27 cellular contexts compared by ENCODE assay signal in genomic region chr3:43959498-43960447, GRCh38.
A peak's percentile ranks its signal among the peaks of the same experiment; 100 is the strongest.
DNase-seq lines count a peak whose midpoint lies in the region; ATAC-seq and TF ChIP-seq lines count a peak whose summit lies in the region.
"Had no signal": no experiment of that assay in that cellular context is flagged by ENCODE, and none has a peak within 500 bp of the region (broad histone marks: within the 10 kb centered on the region; RNA-seq: fewer than 3 reads in every experiment).

No MANE protein-coding gene starts in this region.

- TF ChIP-seq CTCF in SK-N-SH (IDR thresholded peaks at IDR 0.05) = no peak
- TF ChIP-seq CTCF in esophagus muscularis mucosa (IDR thresholded peaks at IDR 0.05) = no peak

- no peak overlapping the region for H3K4me3 Mint-ChIP-seq in CD8-positive, alpha-beta memory T cell
- H3K4me3 Mint-ChIP-seq: activated CD8-positive, alpha-beta T cell treated with anti-CD3 and anti-CD28 coated beads for 36 hours; effector memory CD8-positive, alpha-beta T cell; stimulated activated naive B cell treated with anti-CD40 and anti-IgM and Interleukin-4, amounts not matched to agents 10 μg/mL and 1 μg/mL and 100 μg/mL, for 72 hours had no signal

- CTCF ChIA-PET in SK-N-SH (lab: Yijun Ruan, JAX) = interaction anchor here (1.2 kb wide), 1 partner anchor 104 kb away, joined by 3 read pairs; no protein-coding TSS in a partner anchor
- CTCF ChIA-PET in CD8-positive, alpha-beta memory T cell (lab: Charles Lee) = no interaction called here

- H3F3A ChIP-seq in SK-N-SH (replicated peaks; ENCODE audit: insufficient read depth) = no peaks in the 10 kb centered on the region

- H3K27me3 ChIP-seq in SK-N-SH (ENCODE audit: insufficient read depth) (no peaks in the 10 kb centered on the region), esophagus muscularis mucosa (peaks cover 0 to 51% (median 0%) of the 10 kb centered on the region in 4 donors)
- no peaks in the 10 kb centered on the region for H3K27me3 ChIP-seq in CD8-positive, alpha-beta memory T cell (ENCODE audit: insufficient read depth, low read length, poor library complexity, severe bottlenecking)
- H3K27me3 ChIP-seq: right lobe of liver, SJSA1 had no signal

- H3K4me3 ChIP-seq in SK-N-SH (ENCODE audit: low read depth in 2 of 2, low read length in 1 of 2) (no peak overlapping the region), esophagus muscularis mucosa (no peak overlapping the region)
- no peak overlapping the region for H3K4me3 ChIP-seq in CD8-positive, alpha-beta memory T cell (ENCODE audit: low read length)
- H3K4me3 ChIP-seq: cardiac muscle cell, coronary artery, heart right ventricle, lower lobe of right lung, right lobe of liver, SJSA1, suprapubic skin had no signal

- H3K4me1 Mint-ChIP-seq in CD8-positive, alpha-beta memory T cell = no peaks in the 10 kb centered on the region

- no peaks in the 10 kb centered on the region for H3K9me3 Mint-ChIP-seq in CD8-positive, alpha-beta memory T cell
- H3K9me3 Mint-ChIP-seq: activated CD8-positive, alpha-beta T cell treated with anti-CD3 and anti-CD28 coated beads for 36 hours; activated naive CD4-positive, alpha-beta T cell treated with anti-CD3 and anti-CD28 coated beads, Interleukin-2, amount 50 U/mL, for 72 hours; activated T-helper 2 cell treated with anti-CD3 and anti-CD28 coated beads, Interferon-gamma antibody, Interleukin-2, Interleukin-4, amounts not matched to agents 10 μg/mL and 5 μg/mL and 100 μg/mL, durations not matched to agents 14 hours and 24 hours and 36 hours; effector memory CD8-positive, alpha-beta T cell; stimulated activated naive B cell treated with anti-CD40 and anti-IgM and Interleukin-4, amounts not matched to agents 10 μg/mL and 1 μg/mL and 100 μg/mL, for 72 hours had no signal

- DNase-seq in SK-N-SH (no peak), NCI-H2171 treated with DMSO at 0.1 percent for 48 hours (lab: John Stamatoyannopoulos, UW) (peak; percentile 81), esophagus muscularis mucosa (ENCODE audit: extremely low spot score) (peak; percentile 87), NCI-H1694 treated with DMSO at 0.1 percent for 48 hours (lab: John Stamatoyannopoulos, UW) (no peak), AG20443 (ENCODE audit: low spot score) (no peak), KG1 (lab: John Stamatoyannopoulos, UW) (no peak)
- no peak for DNase-seq in CD8-positive, alpha-beta memory T cell
- DNase-seq: 8988T; activated CD4-positive, CD25-positive, alpha-beta regulatory T cell treated with anti-CD3 and anti-CD28 coated beads, Interleukin-2, amount 50 U/mL, for 72 hours; activated CD8-positive, alpha-beta T cell treated with anti-CD3 and anti-CD28 coated beads for 36 hours; aorta; effector memory CD8-positive, alpha-beta T cell; foreskin keratinocyte; heart right ventricle; lower lobe of right lung; right lobe of liver; stimulated activated CD4-positive, alpha-beta T cell treated with anti-CD3 and anti-CD28 coated beads, Interleukin-4, amount 100 ng/mL, for 4 hours; stimulated activated naive B cell treated with anti-CD40 and anti-IgM and Interleukin-4, amounts not matched to agents 10 μg/mL and 1 μg/mL and 100 μg/mL, for 72 hours had no signal

- ATAC-seq in SK-N-SH treated with all-trans-retinoic acid at 6 μM for 48 hours = peak; percentile 47; the same call in 1 of the 3 replicates
- ATAC-seq: activated CD8-positive, alpha-beta T cell treated with anti-CD3 and anti-CD28 coated beads for 36 hours; activated naive CD4-positive, alpha-beta T cell treated with anti-CD3 and anti-CD28 coated beads, Interleukin-2, amount 50 U/mL, for 72 hours; effector memory CD8-positive, alpha-beta T cell; foreskin keratinocyte; heart right ventricle; lower lobe of right lung; stimulated activated naive B cell treated with anti-CD40 and anti-IgM and Interleukin-4, amounts not matched to agents 10 μg/mL and 1 μg/mL and 100 μg/mL, for 72 hours had no signal

- no peak overlapping the region for H3K9ac ChIP-seq in SK-N-SH
- H3K9ac ChIP-seq: KMS-11 had no signal

- H3K9me3 ChIP-seq in SK-N-SH = no peaks in the 10 kb centered on the region
- H3K9me3 ChIP-seq in esophagus muscularis mucosa = no peaks in the 10 kb centered on the region
- H3K9me3 ChIP-seq in CD8-positive, alpha-beta memory T cell (ENCODE audit: low read length) = no peaks in the 10 kb centered on the region
- H3K9me3 ChIP-seq: heart right ventricle, lower lobe of right lung, right lobe of liver, SJSA1, suprapubic skin had no signal

- H3K79me2 ChIP-seq in SK-N-SH (ENCODE audit: insufficient read depth) = no peaks in the 10 kb centered on the region

- TF ChIP-seq EP300 in SK-N-SH (IDR thresholded peaks at IDR 0.05; ENCODE audit: borderline replicate concordance in 1 of 2, low read depth in 1 of 2, low read length in 1 of 2) (no peak), esophagus muscularis mucosa (IDR thresholded peaks at IDR 0.05) (no peak)

- H2AFZ ChIP-seq in SK-N-SH (ENCODE audit: low read depth) = no peak overlapping the region

- H3K9me2 ChIP-seq in SK-N-SH = no peaks in the 10 kb centered on the region

- POLR2A ChIA-PET in SK-N-SH (lab: Yijun Ruan, JAX) = no interaction called here
- POLR2A ChIA-PET in CD8-positive, alpha-beta memory T cell (lab: Charles Lee) = no interaction called here

- WGBS in SK-N-SH (ENCODE audit: low lambda C conversion rate) = 89% methylated on average over 8 of the region's 10 CpGs
- WGBS in esophagus muscularis mucosa = 82% methylated on average over 9 of the region's 10 CpGs

- intact Hi-C loops in esophagus muscularis mucosa (cut with DNase I) = no loop called here

- peaks cover 0 to 29% of the 10 kb centered on the region in 2 experiments; a peak in 2 of 4 replicates for H3K4me1 ChIP-seq in SK-N-SH (ENCODE audit: control insufficient read depth in 1 of 2, insufficient read depth in 2 of 2, low read depth in 1 of 2, low read length in 1 of 2)
- no peaks in the 10 kb centered on the region for H3K4me1 ChIP-seq in esophagus muscularis mucosa
- no peaks in the 10 kb centered on the region for H3K4me1 ChIP-seq in CD8-positive, alpha-beta memory T cell (ENCODE audit: insufficient read depth, low read length)
- H3K4me1 ChIP-seq: foreskin keratinocyte, heart right ventricle, lower lobe of right lung, right lobe of liver, SJSA1, suprapubic skin had no signal

- TF ChIP-seq RAD21 in SK-N-SH (IDR thresholded peaks at IDR 0.05; ENCODE audit: low read length) = no peak

- peaks cover 7 to 19% of the 10 kb centered on the region in 2 donors for H3K27me3 Mint-ChIP-seq in CD8-positive, alpha-beta memory T cell

- no peak for TF ChIP-seq POLR2A in esophagus muscularis mucosa (IDR thresholded peaks at IDR 0.05; ENCODE audit: low read depth)

- H3K36me3 ChIP-seq in SK-N-SH (replicated peaks in 1 of 2; ENCODE audit: control insufficient read depth in 1 of 2, insufficient read depth in 2 of 2, low read length in 1 of 2) = no peaks in the 10 kb centered on the region
- H3K36me3 ChIP-seq in esophagus muscularis mucosa = no peaks in the 10 kb centered on the region
- H3K36me3 ChIP-seq in CD8-positive, alpha-beta memory T cell (ENCODE audit: insufficient read depth, low read length) = no peaks in the 10 kb centered on the region
- H3K36me3 ChIP-seq: cardiac muscle cell, heart right ventricle, lower lobe of right lung, right lobe of liver, SJSA1, suprapubic skin had no signal

- no peak overlapping the region for H3K27ac Mint-ChIP-seq in CD8-positive, alpha-beta memory T cell
- H3K27ac Mint-ChIP-seq: activated CD8-positive, alpha-beta T cell treated with anti-CD3 and anti-CD28 coated beads for 36 hours; activated naive CD4-positive, alpha-beta T cell treated with anti-CD3 and anti-CD28 coated beads, Interleukin-2, amount 50 U/mL, for 72 hours; activated T-helper 2 cell treated with anti-CD3 and anti-CD28 coated beads, Interferon-gamma antibody, Interleukin-2, Interleukin-4, amounts not matched to agents 10 μg/mL and 5 μg/mL and 100 μg/mL, durations not matched to agents 14 hours and 24 hours and 36 hours; effector memory CD8-positive, alpha-beta T cell; progenitor cell of endocrine pancreas; stimulated activated naive B cell treated with anti-CD40 and anti-IgM and Interleukin-4, amounts not matched to agents 10 μg/mL and 1 μg/mL and 100 μg/mL, for 72 hours had no signal

- H3K27ac ChIP-seq in SK-N-SH (ENCODE audit: low read depth in 2 of 2, low read length in 1 of 2) = no peak overlapping the region
- no peak overlapping the region for H3K27ac ChIP-seq in esophagus muscularis mucosa (replicated peaks in 1 of 4)
- no peak overlapping the region for H3K27ac ChIP-seq in CD8-positive, alpha-beta memory T cell (ENCODE audit: low read depth, low read length)
- H3K27ac ChIP-seq: cardiac muscle cell, coronary artery, foreskin keratinocyte, heart right ventricle, KMS-11, lower lobe of right lung, right lobe of liver, SJSA1, suprapubic skin had no signal

- H3K36me3 Mint-ChIP-seq in CD8-positive, alpha-beta memory T cell = no peaks in the 10 kb centered on the region
- H3K36me3 Mint-ChIP-seq: activated naive CD4-positive, alpha-beta T cell treated with anti-CD3 and anti-CD28 coated beads, Interleukin-2, amount 50 U/mL, for 72 hours; stimulated activated naive B cell treated with anti-CD40 and anti-IgM and Interleukin-4, amounts not matched to agents 10 μg/mL and 1 μg/mL and 100 μg/mL, for 72 hours had no signal

- H4K20me1 ChIP-seq in SK-N-SH (ENCODE audit: insufficient read depth) = no peaks in the 10 kb centered on the region

- no peak overlapping the region for H3K4me2 ChIP-seq in SK-N-SH
- H3K4me2 ChIP-seq: KMS-11 had no signal

TF ChIP-seq in SK-N-SH treated with all-trans-retinoic acid at 6 μM for 48 hours, 23 proteins besides CTCF, POLR2A, EP300 and RAD21 (continues in another document):
- TF ChIP-seq CSDC2 (CRISPR knock-in tag; IDR thresholded peaks at IDR 0.05) (no peak), RARB (CRISPR knock-in tag; IDR thresholded peaks at IDR 0.05) (no peak)

TF ChIP-seq in SK-N-SH, 30 proteins besides CTCF, POLR2A, EP300 and RAD21 (continues in another document):
- TF ChIP-seq TAF1 (IDR thresholded peaks at IDR 0.05; ENCODE audit: borderline replicate concordance, low read depth, low read length) (no peak), PBX3 (IDR thresholded peaks at IDR 0.05) (no peak), MAX (IDR thresholded peaks at IDR 0.05; ENCODE audit: low read depth) (no peak), FOXJ3 (CRISPR knock-in tag; IDR thresholded peaks at IDR 0.05) (no peak), YY1 (IDR thresholded peaks at IDR 0.05; ENCODE audit: low read depth) (no peak)

Comparison
In these comparisons a context has a peak if more than half of its experiments do, and no peak if none do; other contexts are left out.
1. DNase-seq: peak in NCI-H2171 treated with DMSO at 0.1 percent for 48 hours (single experiment) and esophagus muscularis mucosa (single experiment); none in SK-N-SH (single experiment), CD8-positive, alpha-beta memory T cell (0 of 5), NCI-H1694 treated with DMSO at 0.1 percent for 48 hours (single experiment), AG20443 (single experiment) and KG1 (single experiment).